ENCODE assay signal across 8 cellular contexts in the genomic region with DNA sequence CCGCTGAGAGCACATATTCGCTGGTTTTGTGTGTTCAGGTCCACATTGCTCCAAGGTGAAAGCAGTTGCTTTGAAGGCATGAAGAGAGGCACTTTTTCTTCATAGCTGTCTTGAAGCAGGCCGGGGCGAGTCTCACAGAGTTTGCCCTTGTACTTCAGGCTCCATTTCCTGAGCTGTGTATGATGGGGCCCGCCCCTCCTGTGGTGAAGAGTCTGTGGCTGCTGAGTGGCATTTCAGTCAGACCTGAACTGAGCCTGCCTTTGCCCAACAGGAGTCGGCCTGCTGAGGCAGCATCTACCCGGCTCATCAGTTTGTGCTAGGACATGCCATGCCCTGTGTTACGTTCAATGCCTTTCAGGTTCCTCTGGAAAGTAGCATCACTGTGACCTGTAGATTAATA. TPM values are rescaled to one million over a fixed set of nuclear protein-coding genes. Genes with fewer than 3 reads are reported as not detected.
DNase-seq lines count a peak whose midpoint lies in the region; ATAC-seq and TF ChIP-seq lines count a peak whose summit lies in the region.

No MANE protein-coding gene starts in this region.

- no peaks in the 10 kb centered on the region for H3K9me3 Mint-ChIP-seq in chondrocyte (ENCODE audit: low read depth)

- TF ChIP-seq POLR2A in body of pancreas (IDR thresholded peaks at IDR 0.05) = no peak

- H3K27ac ChIP-seq in body of pancreas = peak overlapping the region in 2 of 4 donors; percentile 10 to 42

- no peaks in the 10 kb centered on the region for H3K9me3 ChIP-seq in body of pancreas

- H3K4me3 Mint-ChIP-seq in chondrocyte (ENCODE audit: unreplicated experiment) = no peak overlapping the region

- H3K4me1 ChIP-seq in body of pancreas = peaks cover 76% of the 10 kb centered on the region

- peaks cover 18% of the 10 kb centered on the region for H3K4me1 Mint-ChIP-seq in chondrocyte (ENCODE audit: low read depth)

- ATAC-seq in GM21367 (IDR thresholded peaks at IDR 0.05; ENCODE audit: unreplicated experiment) = peak; percentile 75
- peak; percentile 98 to 99 for ATAC-seq in activated CD4-positive, CD25-positive, alpha-beta regulatory T cell treated with anti-CD3 and anti-CD28 coated beads, Interleukin-2, amount 50 U/mL, for 24 hours
- peak; percentile 22 for ATAC-seq in body of pancreas
- ATAC-seq in HG03439 (IDR thresholded peaks at IDR 0.05; ENCODE audit: unreplicated experiment) = no peak

- 63 to 71% methylated on average over 7 to 8 of the region's 8 CpGs for WGBS in body of pancreas, 2 donors

- no peaks in the 10 kb centered on the region for H3K36me3 ChIP-seq in body of pancreas (replicated peaks in 1 of 2; ENCODE audit: insufficient read depth in 1 of 2, low read depth in 2 of 2)

- DNase-seq in body of pancreas = no peak
- DNase-seq in stimulated activated CD8-positive, alpha-beta memory T cell treated with anti-CD3 and anti-CD28 coated beads, Interleukin-12 subunit alpha, Interleukin-12 subunit beta, amount 100 ng/mL, for 1 hour (ENCODE audit: low read depth) = peak; percentile 71
- DNase-seq in epidermal melanocyte (ENCODE audit: insufficient read length, low spot score) = no peak
- DNase-seq in chondrocyte (ENCODE audit: low spot score) = no peak
- no peak for DNase-seq in amniotic stem cell (lab: John Stamatoyannopoulos, UW)

- H3K27ac Mint-ChIP-seq in chondrocyte (ENCODE audit: unreplicated experiment) = no peak overlapping the region

- H3K27me3 ChIP-seq in body of pancreas = no peaks in the 10 kb centered on the region

- intact Hi-C loops in body of pancreas (cut with DNase I) = no loop called here

- TF ChIP-seq CTCF in body of pancreas (IDR thresholded peaks at IDR 0.05) (no peak), chondrocyte (IDR thresholded peaks at IDR 0.05) (no peak)

- no peaks in the 10 kb centered on the region for H3K36me3 Mint-ChIP-seq in chondrocyte (ENCODE audit: low read depth)

- H3K27me3 Mint-ChIP-seq in chondrocyte (ENCODE audit: low read depth) = no peaks in the 10 kb centered on the region

- H3K4me3 ChIP-seq in body of pancreas = no peak overlapping the region

RNA-seq across cellular contexts. Expression of gene C1QTNF9, which starts 44.4 kb away (rescaled TPM):
- 1 to 10 TPM in 1 of 2 donors, under 1 TPM in 1; 0.78 to 4.3 TPM for total RNA-seq in body of pancreas
- total RNA-seq in chondrocyte = not detected in 3 replicates
